ENCODE assay signal across 8 cellular contexts in the genomic region with DNA sequence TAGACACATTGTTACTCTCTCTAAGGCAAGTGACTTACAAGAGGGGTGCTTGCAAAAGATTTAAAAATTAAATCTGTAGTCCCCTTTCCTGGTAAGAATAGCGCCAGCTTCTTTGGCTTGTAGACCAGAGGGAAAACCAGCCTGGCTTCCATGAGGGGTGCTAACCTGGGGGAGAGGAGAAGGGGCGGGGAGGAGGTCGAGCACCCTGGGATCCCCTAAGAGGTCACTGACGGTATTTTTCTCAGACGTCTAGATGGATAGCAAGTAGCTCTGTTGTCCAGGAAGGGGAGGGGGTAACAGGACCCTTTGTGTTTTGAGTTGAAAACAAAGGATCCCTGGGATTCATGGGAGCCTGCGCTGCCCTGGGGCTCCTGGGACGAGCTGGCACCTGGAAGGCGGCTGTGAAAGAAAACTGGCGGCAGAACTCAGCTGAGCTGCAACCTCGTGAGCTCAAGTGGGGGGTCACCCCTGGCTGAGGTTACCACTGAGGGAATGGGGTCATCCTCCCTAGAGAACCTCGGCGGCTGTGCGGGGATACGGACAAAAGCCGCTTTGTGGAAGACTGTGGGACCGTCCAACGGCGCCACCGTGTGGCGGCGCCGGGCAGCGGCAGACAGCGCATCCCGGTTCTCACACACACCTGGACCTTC. TPM values are rescaled to one million over a fixed set of nuclear protein-coding genes. Genes with fewer than 3 reads are reported as not detected.
A peak's percentile ranks its signal among the peaks of the same experiment; 100 is the strongest.
DNase-seq lines count a peak whose midpoint lies in the region; ATAC-seq and TF ChIP-seq lines count a peak whose summit lies in the region.

No MANE protein-coding gene starts in this region.

- H3K36me3 Mint-ChIP-seq in CD8-positive, alpha-beta memory T cell, result no peaks in the 10 kb centered on the region
- no peaks in the 10 kb centered on the region for H3K36me3 Mint-ChIP-seq in activated T-cell treated with anti-CD3 and anti-CD28 coated beads, Interleukin-2, amount 50 U/mL, for 72 hours (ENCODE audit: insufficient read depth in 2 of 2)
- H3K36me3 Mint-ChIP-seq in neural progenitor cell, result peaks cover 3% of the 10 kb centered on the region

- no peak overlapping the region for H3K4me3 ChIP-seq in CD8-positive, alpha-beta memory T cell (ENCODE audit: low read length)
- H3K4me3 ChIP-seq in fibroblast of villous mesenchyme (ENCODE audit: low read depth, low read length) (peak overlapping the region; percentile 25), neural progenitor cell (peak overlapping the region; percentile 51), tibial artery (no peak overlapping the region)

- TF ChIP-seq CTCF in fibroblast of villous mesenchyme (IDR thresholded peaks at IDR 0.05; ENCODE audit: insufficient read depth, low read depth, low read length) (peak; percentile 96), neural progenitor cell (IDR thresholded peaks at IDR 0.05) (peak; percentile 98), tibial artery (IDR thresholded peaks at IDR 0.05) (peak; percentile 48 to 66)

- peak; percentile 13 to 57 (median 26) for DNase-seq in CD8-positive, alpha-beta memory T cell
- DNase-seq in GM19240 (ENCODE audit: insufficient read length, low spot score) (peak; percentile 47), NCI-H82 treated with DMSO at 0.1 percent for 48 hours (lab: John Stamatoyannopoulos, UW; ENCODE audit: unreplicated experiment) (peak; percentile 3), fibroblast of villous mesenchyme (ENCODE audit: low read depth) (peak; percentile 34), neural progenitor cell (ENCODE audit: low spot score) (peak; percentile 83), tibial artery (no peak)
- peak; percentile 52 to 63 for DNase-seq in activated T-cell treated with anti-CD3 and anti-CD28 coated beads, Interleukin-2, amount 50 U/mL, for 72 hours

- POLR2A ChIA-PET in CD8-positive, alpha-beta memory T cell (lab: Charles Lee), result no interaction called here

- H3K4me1 ChIP-seq in CD8-positive, alpha-beta memory T cell (ENCODE audit: insufficient read depth, low read length), result peaks cover 4% of the 10 kb centered on the region
- H3K4me1 ChIP-seq in neural progenitor cell (peaks cover 18% of the 10 kb centered on the region), tibial artery (peaks cover 0 to 7% (median 0%) of the 10 kb centered on the region in 4 donors)

- ATAC-seq in HG03439 (IDR thresholded peaks at IDR 0.05; ENCODE audit: unreplicated experiment), result peak; percentile 87
- peak; percentile 78 to 79 for ATAC-seq in activated T-cell treated with anti-CD3 and anti-CD28 coated beads, Interleukin-2, amount 50 U/mL, for 72 hours (replicated peaks in 1 of 2)

- H3K27me3 ChIP-seq in CD8-positive, alpha-beta memory T cell (ENCODE audit: insufficient read depth, low read length, poor library complexity, severe bottlenecking), result peaks cover 10% of the 10 kb centered on the region
- H3K27me3 ChIP-seq in neural progenitor cell, result peaks cover 5% of the 10 kb centered on the region
- H3K27me3 ChIP-seq in tibial artery, result peaks cover 0 to 43% of the 10 kb centered on the region in 2 donors

- CTCF ChIA-PET in CD8-positive, alpha-beta memory T cell (lab: Charles Lee), result interaction anchor here (0.7 to 2.4 kb wide), 11 partner anchors 9 to 690 kb away, joined by 3 to 10 read pairs (median 3); no protein-coding TSS in a partner anchor

- no peaks in the 10 kb centered on the region for H3K36me3 ChIP-seq in CD8-positive, alpha-beta memory T cell (ENCODE audit: insufficient read depth, low read length)
- no peaks in the 10 kb centered on the region for H3K36me3 ChIP-seq in neural progenitor cell
- no peaks in the 10 kb centered on the region for H3K36me3 ChIP-seq in tibial artery

- peaks cover 8% of the 10 kb centered on the region for H3F3A ChIP-seq in neural progenitor cell (ENCODE audit: low read depth)

- no peak overlapping the region for H3K27ac ChIP-seq in CD8-positive, alpha-beta memory T cell (ENCODE audit: low read depth, low read length)
- H3K27ac ChIP-seq in neural progenitor cell, result no peak overlapping the region
- no peak overlapping the region for H3K27ac ChIP-seq in tibial artery

- peak overlapping the region; percentile 90 for H2AFZ ChIP-seq in neural progenitor cell (replicated peaks)

- H3K9me3 Mint-ChIP-seq in CD8-positive, alpha-beta memory T cell, result no peaks in the 10 kb centered on the region
- H3K9me3 Mint-ChIP-seq in activated T-cell treated with anti-CD3 and anti-CD28 coated beads, Interleukin-2, amount 50 U/mL, for 72 hours, result no peaks in the 10 kb centered on the region
- peaks cover 15% of the 10 kb centered on the region for H3K9me3 Mint-ChIP-seq in neural progenitor cell

- intact Hi-C loops in tibial artery (cut with DNase I; ENCODE audit: low total_unique reads), result no loop called here

- H3K4me1 Mint-ChIP-seq in CD8-positive, alpha-beta memory T cell, result peaks cover 0 to 6% (median 0%) of the 10 kb centered on the region in 3 donors
- no peaks in the 10 kb centered on the region for H3K4me1 Mint-ChIP-seq in activated T-cell treated with anti-CD3 and anti-CD28 coated beads, Interleukin-2, amount 50 U/mL, for 72 hours (ENCODE audit: low read depth)
- H3K4me1 Mint-ChIP-seq in neural progenitor cell, result peaks cover 55% of the 10 kb centered on the region

- no peak overlapping the region for H3K27ac Mint-ChIP-seq in CD8-positive, alpha-beta memory T cell
- no peak overlapping the region for H3K27ac Mint-ChIP-seq in activated T-cell treated with anti-CD3 and anti-CD28 coated beads, Interleukin-2, amount 50 U/mL, for 72 hours
- peak overlapping the region; percentile 98 for H3K27ac Mint-ChIP-seq in neural progenitor cell

- H3K9me3 ChIP-seq in CD8-positive, alpha-beta memory T cell (ENCODE audit: low read length), result no peaks in the 10 kb centered on the region
- H3K9me3 ChIP-seq in neural progenitor cell (ENCODE audit: low read depth) (no peaks in the 10 kb centered on the region), tibial artery (no peaks in the 10 kb centered on the region)

- H4K20me1 ChIP-seq in neural progenitor cell (ENCODE audit: low read depth), result no peaks in the 10 kb centered on the region

- peak overlapping the region in 4 of 7 donors; percentile 8 to 37 (median 30) for H3K4me3 Mint-ChIP-seq in CD8-positive, alpha-beta memory T cell
- no peak overlapping the region for H3K4me3 Mint-ChIP-seq in activated T-cell treated with anti-CD3 and anti-CD28 coated beads, Interleukin-2, amount 50 U/mL, for 72 hours
- H3K4me3 Mint-ChIP-seq in neural progenitor cell, result peak overlapping the region; percentile 73

- peak overlapping the region; percentile 81 for H3K4me2 ChIP-seq in neural progenitor cell

- H3K79me2 ChIP-seq in neural progenitor cell (ENCODE audit: low read depth), result no peaks in the 10 kb centered on the region

- no peak overlapping the region for H3K9ac ChIP-seq in neural progenitor cell

- H3K27me3 Mint-ChIP-seq in CD8-positive, alpha-beta memory T cell, result peaks cover 41 to 74% of the 10 kb centered on the region in 2 donors
- peaks cover 76% of the 10 kb centered on the region for H3K27me3 Mint-ChIP-seq in activated T-cell treated with anti-CD3 and anti-CD28 coated beads, Interleukin-2, amount 50 U/mL, for 72 hours (ENCODE audit: low read depth)
- H3K27me3 Mint-ChIP-seq in neural progenitor cell (ENCODE audit: insufficient read depth, low read depth), result peaks cover 19% of the 10 kb centered on the region

RNA-seq across cellular contexts. Expression of a gene that starts 37.8 kb away (rescaled TPM):
- 10 to 100 TPM; 66.0 to 74.2 TPM for total RNA-seq in CD8-positive, alpha-beta memory T cell
- polyA plus RNA-seq in CD8-positive, alpha-beta memory T cell, result 33.2 TPM
- 10 to 100 TPM; 45.0 to 51.0 TPM for total RNA-seq in activated T-cell treated with anti-CD3 and anti-CD28 coated beads, Interleukin-2, amount 50 U/mL, for 72 hours
- 42.8 and 45.3 TPM in 2 replicates for total RNA-seq in fibroblast of villous mesenchyme
- 51.7 and 80.4 TPM in 2 replicates for total RNA-seq in neural progenitor cell (ENCODE audit: low replicate concordance)

RNA-seq across cellular contexts. Expression of a gene that starts 48.1 kb away (rescaled TPM):
- not detected for total RNA-seq in CD8-positive, alpha-beta memory T cell
- not detected for polyA plus RNA-seq in CD8-positive, alpha-beta memory T cell
- under 1 TPM; 0.38 to 0.56 TPM for total RNA-seq in activated T-cell treated with anti-CD3 and anti-CD28 coated beads, Interleukin-2, amount 50 U/mL, for 72 hours
- total RNA-seq in fibroblast of villous mesenchyme, result 44.9 and 48.3 TPM in 2 replicates
- 2.8 and 3.6 TPM in 2 replicates for total RNA-seq in neural progenitor cell (ENCODE audit: low replicate concordance)

Comparison
In these comparisons a context has a peak if more than half of its experiments do, and no peak if none do; other contexts are left out.
1. DNase-seq: peak in CD8-positive, alpha-beta memory T cell (5 of 5), GM19240 (single experiment), NCI-H82 treated with DMSO at 0.1 percent for 48 hours (single experiment), activated T-cell treated with anti-CD3 and anti-CD28 coated beads, Interleukin-2, amount 50 U/mL, for 72 hours (2 of 2), fibroblast of villous mesenchyme (single experiment) and neural progenitor cell (single experiment); none in tibial artery (0 of 2).
2. H3K4me3 ChIP-seq: peak in fibroblast of villous mesenchyme (single experiment) and neural progenitor cell (single experiment); none in CD8-positive, alpha-beta memory T cell (single experiment) and tibial artery (0 of 2).
3. H3K4me3 Mint-ChIP-seq: peak in CD8-positive, alpha-beta memory T cell (4 of 7) and neural progenitor cell (single experiment); none in activated T-cell treated with anti-CD3 and anti-CD28 coated beads, Interleukin-2, amount 50 U/mL, for 72 hours (0 of 2).
4. RNA of a gene that starts 48.1 kb away (total RNA-seq): 44.9 to 48.3 TPM in fibroblast of villous mesenchyme; 2.8 to 3.6 TPM in neural progenitor cell, 0.38 to 0.56 TPM in activated T-cell treated with anti-CD3 and anti-CD28 coated beads, Interleukin-2, amount 50 U/mL, for 72 hours and not detected in CD8-positive, alpha-beta memory T cell; every median in the first group is over 10 times any median in the second.
5. Peak in every context shown above with its lines, with median percentiles within 50 percentile points of each other: CTCF ChIP-seq.